ENCODE assay signal across 1 cellular context in genomic region chr13:32067149-32067961, GRCh38.
TF ChIP-seq lines count a peak whose summit lies in the region.

No MANE protein-coding gene starts in this region.

TF ChIP-seq in HepG2, 621 proteins besides CTCF, POLR2A, EP300 and RAD21 (continued from another document):
- no peak for TF ChIP-seq AHDC1 (CRISPR knock-in tag; IDR thresholded peaks at IDR 0.05; ENCODE audit: borderline replicate concordance)
- no peak for TF ChIP-seq CREB3 (CRISPR knock-in tag; IDR thresholded peaks at IDR 0.05)
- TF ChIP-seq GFI1 (CRISPR knock-in tag; IDR thresholded peaks at IDR 0.05; ENCODE audit: borderline replicate concordance): peak; percentile 61; the same call in 1 of the 2 replicates
- no peak for TF ChIP-seq ZUFSP (CRISPR knock-in tag; IDR thresholded peaks at IDR 0.05; ENCODE audit: borderline replicate concordance)
- peak; percentile 19; the same call in 1 of the 2 replicates for TF ChIP-seq HNF4A (CRISPR knock-in tag; IDR thresholded peaks at IDR 0.05)
- TF ChIP-seq ZEB1 (IDR thresholded peaks at IDR 0.05; ENCODE audit: insufficient replicate concordance, low read depth): no peak
- no peak for TF ChIP-seq ZNF468 (CRISPR knock-in tag; IDR thresholded peaks at IDR 0.05)
